Comparison of ENCODE assay signal across 24 cellular contexts in the genomic region with DNA sequence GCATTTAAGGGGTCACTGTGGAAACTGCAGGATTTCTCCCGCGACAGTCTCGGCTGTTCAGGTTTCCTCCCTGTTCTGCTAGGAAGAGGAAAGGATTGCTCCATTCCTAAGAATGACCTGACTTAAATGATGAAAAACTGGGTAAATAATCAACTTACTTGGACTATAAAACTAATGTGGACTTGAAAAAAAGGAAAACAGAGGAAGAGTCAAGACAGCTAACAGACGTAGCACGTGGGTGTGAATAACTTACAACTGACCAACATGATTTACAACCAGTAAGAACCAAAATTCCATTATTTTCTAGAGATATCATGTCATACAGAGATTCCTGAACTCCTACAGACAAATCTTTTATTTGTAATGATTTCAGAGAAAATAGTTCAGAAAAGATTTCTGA.
A peak's percentile ranks its signal among the peaks of the same experiment; 100 is the strongest.
DNase-seq lines count a peak whose midpoint lies in the region; ATAC-seq, FAIRE-seq and TF ChIP-seq lines count a peak whose summit lies in the region.
"Had no signal": no experiment of that assay in that cellular context is flagged by ENCODE, and none has a peak within 500 bp of the region (broad histone marks: within the 10 kb centered on the region; RNA-seq: fewer than 3 reads in every experiment).

No MANE protein-coding gene starts in this region.

- ATAC-seq in GM21360 (IDR thresholded peaks at IDR 0.05; ENCODE audit: unreplicated experiment), result no peak
- ATAC-seq: Panc1 had no signal

- H3K9me3 Mint-ChIP-seq in astrocyte (ENCODE audit: unreplicated experiment), result no peaks in the 10 kb centered on the region
- H3K9me3 Mint-ChIP-seq in nephron, result peaks cover 5% of the 10 kb centered on the region
- H3K9me3 Mint-ChIP-seq in osteocyte (ENCODE audit: unreplicated experiment), result peaks cover 5% of the 10 kb centered on the region

- H3K27me3 Mint-ChIP-seq in astrocyte (ENCODE audit: low read depth, unreplicated experiment) (no peaks in the 10 kb centered on the region), nephron (ENCODE audit: low read depth) (peaks cover 4% of the 10 kb centered on the region), osteocyte (ENCODE audit: unreplicated experiment) (no peaks in the 10 kb centered on the region)
- H3K27me3 Mint-ChIP-seq: CD4-positive, alpha-beta memory T cell; IgD-negative memory B cell had no signal

- no peak overlapping the region for H3K9ac ChIP-seq in astrocyte (ENCODE audit: low read length)
- H3K9ac ChIP-seq: BLaER1 treated with 17β-estradiol and CSF1 and Interleukin-3, amounts not matched to agents 10 nM and 100 nM had no signal

- H3K79me2 ChIP-seq in astrocyte (ENCODE audit: insufficient read depth, low read length) (peaks cover 94% of the 10 kb centered on the region), hepatocyte (no peaks in the 10 kb centered on the region)

- no peaks in the 10 kb centered on the region for H3K27me3 ChIP-seq in astrocyte (ENCODE audit: insufficient read depth, low read length)
- H3K27me3 ChIP-seq in hepatocyte, result no peaks in the 10 kb centered on the region
- H3K27me3 ChIP-seq: BLaER1 treated with 17β-estradiol and CSF1 and Interleukin-3, amounts not matched to agents 10 nM and 100 nM had no signal

- peaks cover 7% of the 10 kb centered on the region for H3K4me1 Mint-ChIP-seq in astrocyte (ENCODE audit: low read depth, unreplicated experiment)
- H3K4me1 Mint-ChIP-seq in nephron, result peaks cover 40% of the 10 kb centered on the region
- H3K4me1 Mint-ChIP-seq in osteocyte (ENCODE audit: unreplicated experiment), result peaks cover 12% of the 10 kb centered on the region
- H3K4me1 Mint-ChIP-seq: IgD-negative memory B cell had no signal

- H3K4me2 ChIP-seq in astrocyte (ENCODE audit: low read length) (no peak overlapping the region), hepatocyte (peak overlapping the region; percentile 43)

- H3K4me3 Mint-ChIP-seq in astrocyte (ENCODE audit: unreplicated experiment) (no peak overlapping the region), nephron (peak overlapping the region in 1 of 3 experiments; percentile 15), osteocyte (ENCODE audit: unreplicated experiment) (no peak overlapping the region)
- H3K4me3 Mint-ChIP-seq: CD4-positive, alpha-beta memory T cell; IgD-negative memory B cell had no signal

- H3K9me3 ChIP-seq in astrocyte (ENCODE audit: insufficient read depth, low read depth, low read length) (no peaks in the 10 kb centered on the region), hepatocyte (ENCODE audit: low read depth) (no peaks in the 10 kb centered on the region)
- H3K9me3 ChIP-seq: Caco-2 had no signal

- H2AFZ ChIP-seq in astrocyte (ENCODE audit: low read depth, low read length) (no peak overlapping the region), hepatocyte (no peak overlapping the region)

- H3K27ac ChIP-seq in astrocyte (ENCODE audit: low read depth, low read length) (no peak overlapping the region), hepatocyte (no peak overlapping the region)
- H3K27ac ChIP-seq: 22Rv1; BLaER1 treated with 17β-estradiol and CSF1 and Interleukin-3, amounts not matched to agents 10 nM and 100 nM had no signal

- H3K4me3 ChIP-seq in astrocyte (ENCODE audit: insufficient read depth, low read depth, low read length) (no peak overlapping the region), hepatocyte (no peak overlapping the region)
- H3K4me3 ChIP-seq: BLaER1 treated with 17β-estradiol and CSF1 and Interleukin-3, amounts not matched to agents 10 nM and 100 nM had no signal

- no peaks in the 10 kb centered on the region for H3K9me2 ChIP-seq in hepatocyte (replicated peaks; ENCODE audit: insufficient read depth)

- in situ Hi-C loops in ACHN (cut with HindIII; ENCODE audit: low pct_ligation_motif_present, low pct_unique_long_range_greater_than_20kb, low sequenced_read_pairs), result no loop called here
- in situ Hi-C loops in GM13977 (cut with MboI; ENCODE audit: low pct_unique_long_range_greater_than_20kb, low sequenced_read_pairs, unreplicated experiment), result no loop called here

- H3K36me3 ChIP-seq in astrocyte (ENCODE audit: insufficient read depth, low read length) (peaks cover 10% of the 10 kb centered on the region), hepatocyte (replicated peaks; ENCODE audit: insufficient read depth, low read depth) (no peaks in the 10 kb centered on the region)
- H3K36me3 ChIP-seq: BLaER1 treated with 17β-estradiol and CSF1 and Interleukin-3, amounts not matched to agents 10 nM and 100 nM had no signal

- H3K27ac Mint-ChIP-seq in astrocyte (ENCODE audit: unreplicated experiment) (no peak overlapping the region), nephron (peak overlapping the region; percentile 11 to 60 (median 52)), osteocyte (ENCODE audit: unreplicated experiment) (no peak overlapping the region)
- H3K27ac Mint-ChIP-seq: CD4-positive, alpha-beta memory T cell; IgD-negative memory B cell had no signal

- 52% methylated on average over 5 of the region's 5 CpGs for WGBS in hepatocyte (ENCODE audit: low lambda C conversion rate, missing lambda C conversion rate)

- H4K20me1 ChIP-seq in astrocyte (ENCODE audit: insufficient read depth, low read length) (peaks cover 67% of the 10 kb centered on the region), hepatocyte (ENCODE audit: insufficient read depth, poor library complexity, severe bottlenecking) (no peaks in the 10 kb centered on the region)
- H4K20me1 ChIP-seq: BLaER1 treated with 17β-estradiol and CSF1 and Interleukin-3, amounts not matched to agents 10 nM and 100 nM had no signal

- no peak for FAIRE-seq in astrocyte (lab: Jason Lieb, UNC)
- FAIRE-seq: GM12891 had no signal

- H3K36me3 Mint-ChIP-seq in astrocyte (ENCODE audit: low read depth, unreplicated experiment) (peaks cover 5% of the 10 kb centered on the region), nephron (ENCODE audit: low read depth) (peaks cover 5% of the 10 kb centered on the region), osteocyte (ENCODE audit: unreplicated experiment) (peaks cover 3% of the 10 kb centered on the region)
- H3K36me3 Mint-ChIP-seq: CD4-positive, alpha-beta memory T cell; IgD-negative memory B cell had no signal

- TF ChIP-seq CTCF in astrocyte (IDR thresholded peaks at IDR 0.05; ENCODE audit: insufficient read depth, low read depth, low read length), result no peak
- no peak for TF ChIP-seq CTCF in hepatocyte (IDR thresholded peaks at IDR 0.05; ENCODE audit: poor library complexity)
- no peak for TF ChIP-seq CTCF in nephron (IDR thresholded peaks at IDR 0.05; ENCODE audit: unreplicated experiment in 3 of 3)
- no peak for TF ChIP-seq CTCF in osteocyte (IDR thresholded peaks at IDR 0.05)
- TF ChIP-seq CTCF in GM13977 (IDR thresholded peaks at IDR 0.05; ENCODE audit: extremely low read depth, insufficient read depth, missing control alignments), result no peak

- no peaks in the 10 kb centered on the region for H3K4me1 ChIP-seq in astrocyte (ENCODE audit: insufficient read depth, low read length)
- no peaks in the 10 kb centered on the region for H3K4me1 ChIP-seq in hepatocyte (ENCODE audit: insufficient read depth)
- H3K4me1 ChIP-seq: Caco-2 had no signal

- DNase-seq in ACHN (peak; percentile 43), astrocyte (ENCODE audit: low read depth) (peak; percentile 59), hepatocyte (ENCODE audit: low spot score) (peak; percentile 14), osteocyte (ENCODE audit: extremely low spot score, unreplicated experiment) (no peak), GM13977 (ENCODE audit: low spot score) (no peak), germinal center (ENCODE audit: low spot score) (no peak)
- DNase-seq: Caco-2; CD4-positive, alpha-beta memory T cell; DND-41; GOT3; HCEC 1CT; NCI-H1105; NCI-H146; NCI-H2029; NCI-H2171 treated with DMSO at 0.1 percent for 48 hours; NCI-H524 treated with DMSO at 0.1 percent for 48 hours; NCI-H82 had no signal

Comparison
In these comparisons a context has a peak if more than half of its experiments do, and no peak if none do; other contexts are left out.
1. DNase-seq: peak in ACHN (single experiment), astrocyte (single experiment) and hepatocyte (single experiment); none in osteocyte (single experiment), GM13977 (single experiment) and germinal center (single experiment).
2. H3K27ac Mint-ChIP-seq: peak in nephron (3 of 3); none in astrocyte (single experiment) and osteocyte (single experiment).